7 cellular contexts compared by ENCODE assay signal in genomic region chr1:187003353-187003752, GRCh38.
"Had no signal": no experiment of that assay in that cellular context is flagged by ENCODE, and none has a peak within 500 bp of the region (broad histone marks: within the 10 kb centered on the region; RNA-seq: fewer than 3 reads in every experiment).

No MANE protein-coding gene starts in this region.

- H3K9me3 ChIP-seq: HAP-1 had no signal

- H3K4me3 ChIP-seq: GM23338, HAP-1 had no signal

- H2AFZ ChIP-seq: GM23338 had no signal

- DNase-seq: H7, HFFc6, KG1 had no signal

- H3K4me2 ChIP-seq: GM23338 had no signal

- H3K4me1 ChIP-seq: HAP-1 had no signal

- FAIRE-seq: HTR-8/SVneo had no signal

- H3K36me3 ChIP-seq: HAP-1 had no signal

- ATAC-seq: GM23338, HCT116 had no signal
